Comparison of ENCODE assay signal across 8 cellular contexts in the genomic region with DNA sequence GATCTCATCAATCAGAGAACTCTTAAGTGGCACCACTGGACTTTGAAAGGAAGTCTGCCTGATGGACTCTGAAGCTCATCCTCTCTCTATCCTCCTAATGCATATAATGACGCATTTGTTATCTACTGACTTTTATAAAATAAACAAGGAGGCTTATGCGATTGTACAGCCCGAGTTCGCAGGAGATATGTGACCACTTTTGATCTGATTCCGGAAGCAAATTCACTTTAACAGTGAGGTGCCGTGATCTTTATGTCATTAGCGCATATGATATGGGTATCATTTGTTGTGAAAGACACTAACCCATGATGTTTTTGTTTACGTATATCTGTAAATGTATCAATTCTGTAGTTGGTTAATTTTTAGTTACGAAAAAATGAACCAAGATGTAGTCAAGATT. TPM values are rescaled to one million over a fixed set of nuclear protein-coding genes. Genes with fewer than 3 reads are reported as not detected.
DNase-seq lines count a peak whose midpoint lies in the region; ATAC-seq and TF ChIP-seq lines count a peak whose summit lies in the region.

No MANE protein-coding gene starts in this region.

- peak overlapping the region; percentile 95 for H3K4me3 Mint-ChIP-seq in dendritic cell treated with granulocyte-macrophage colony-stimulating factor and Interleukin-4, amounts not matched to agents 40 ng/mL and 50 ng/mL, for 4 days
- H3K4me3 Mint-ChIP-seq in nephron progenitor cell, result peak overlapping the region; percentile 97

- peaks cover 33% of the 10 kb centered on the region for H3K36me3 Mint-ChIP-seq in dendritic cell treated with granulocyte-macrophage colony-stimulating factor and Interleukin-4, amounts not matched to agents 40 ng/mL and 50 ng/mL, for 4 days (ENCODE audit: low read depth)
- H3K36me3 Mint-ChIP-seq in nephron progenitor cell (ENCODE audit: low read depth), result peaks cover 27% of the 10 kb centered on the region

- intact Hi-C loops in dendritic cell treated with granulocyte-macrophage colony-stimulating factor and Interleukin-4, amounts not matched to agents 40 ng/mL and 50 ng/mL, for 4 days (cut with micrococcal nuclease), result loop anchor here (5.0 to 10.0 kb wide), 3 partner anchors 55 to 508 kb away; a partner anchor contains a TSS

- ATAC-seq in GM19452 (IDR thresholded peaks at IDR 0.05; ENCODE audit: unreplicated experiment) (peak; percentile 11), HG03025 (IDR thresholded peaks at IDR 0.05; ENCODE audit: low FRiP score, unreplicated experiment) (no peak), HG02885 (IDR thresholded peaks at IDR 0.05; ENCODE audit: poor library complexity, unreplicated experiment) (no peak)

- TF ChIP-seq CTCF in nephron progenitor cell (IDR thresholded peaks at IDR 0.05), result no peak

- peak overlapping the region; percentile 98 for H3K27ac Mint-ChIP-seq in dendritic cell treated with granulocyte-macrophage colony-stimulating factor and Interleukin-4, amounts not matched to agents 40 ng/mL and 50 ng/mL, for 4 days
- H3K27ac Mint-ChIP-seq in nephron progenitor cell, result peak overlapping the region; percentile 99

- peak; percentile 6 for DNase-seq in NCI-H460 (ENCODE audit: extremely low read depth, low read depth)
- no peak for DNase-seq in nephron progenitor cell
- DNase-seq in GM19240 (ENCODE audit: insufficient read length, low spot score), result no peak
- DNase-seq in C1 segment of cervical spinal cord (lab: John Stamatoyannopoulos, UW), result no peak

- H3K27me3 Mint-ChIP-seq in dendritic cell treated with granulocyte-macrophage colony-stimulating factor and Interleukin-4, amounts not matched to agents 40 ng/mL and 50 ng/mL, for 4 days, result no peaks in the 10 kb centered on the region
- peaks cover 32% of the 10 kb centered on the region for H3K27me3 Mint-ChIP-seq in nephron progenitor cell (ENCODE audit: low read depth, poor library complexity)

- peaks cover 53% of the 10 kb centered on the region for H3K4me1 Mint-ChIP-seq in dendritic cell treated with granulocyte-macrophage colony-stimulating factor and Interleukin-4, amounts not matched to agents 40 ng/mL and 50 ng/mL, for 4 days (ENCODE audit: low read depth)
- peaks cover 41% of the 10 kb centered on the region for H3K4me1 Mint-ChIP-seq in nephron progenitor cell

- no peaks in the 10 kb centered on the region for H3K9me3 Mint-ChIP-seq in dendritic cell treated with granulocyte-macrophage colony-stimulating factor and Interleukin-4, amounts not matched to agents 40 ng/mL and 50 ng/mL, for 4 days
- H3K9me3 Mint-ChIP-seq in nephron progenitor cell, result peaks cover 3% of the 10 kb centered on the region

RNA-seq across cellular contexts. Expression of a gene that starts 0.4 kb away (rescaled TPM):
- total RNA-seq in NCI-H460 (2014; rRNA removed; shearing (Covaris generic)), result 3.8 and 4.8 TPM in 2 replicates
- polyA plus RNA-seq in NCI-H460 (2014; cell fraction: nucleus; rRNA removed), result 7.3 and 13.8 TPM in 2 replicates

RNA-seq across cellular contexts. Expression of a gene that starts 53.6 kb away (rescaled TPM):
- total RNA-seq in NCI-H460 (2014; rRNA removed; shearing (Covaris generic)), result 83.1 and 114 TPM in 2 replicates
- polyA plus RNA-seq in NCI-H460 (2014; cell fraction: nucleus; rRNA removed), result 88.7 and 120 TPM in 2 replicates
